26 cellular contexts compared by ENCODE assay signal in genomic region chr2:165069131-165069530, GRCh38.
A peak's percentile ranks its signal among the peaks of the same experiment; 100 is the strongest.
DNase-seq lines count a peak whose midpoint lies in the region; ATAC-seq, FAIRE-seq and TF ChIP-seq lines count a peak whose summit lies in the region.
"Had no signal": no experiment of that assay in that cellular context is flagged by ENCODE, and none has a peak within 500 bp of the region (broad histone marks: within the 10 kb centered on the region; RNA-seq: fewer than 3 reads in every experiment).

No MANE protein-coding gene starts in this region.

- H3K9ac ChIP-seq in DND-41 (ENCODE audit: low read depth, low read length) (no peak overlapping the region), H1 (replicated peaks in 1 of 4; ENCODE audit: extremely low read depth in 1 of 4, low read depth in 3 of 4, low read length in 3 of 4) (no peak overlapping the region)

- FAIRE-seq in H1 (lab: Jason Lieb, UNC): no peak
- FAIRE-seq: A204.1, endometrium, GM12891 had no signal

- H3K27me3 ChIP-seq in DND-41 (ENCODE audit: insufficient read depth, low read length, poor library complexity) (no peaks in the 10 kb centered on the region), H1 (replicated peaks in 1 of 4; ENCODE audit: control insufficient read depth in 3 of 4, extremely low read depth in 1 of 4, insufficient read depth in 3 of 4, low read length in 3 of 4) (no peaks in the 10 kb centered on the region)
- H3K27me3 ChIP-seq: body of pancreas had no signal

- no peaks in the 10 kb centered on the region for H3K79me1 ChIP-seq in H1 (ENCODE audit: low read depth, low read length)

- peaks cover 56% of the 10 kb centered on the region for H3K4me1 Mint-ChIP-seq in nephron progenitor cell
- H3K4me1 Mint-ChIP-seq: CD4-positive, CD25-positive, alpha-beta regulatory T cell; IgD-negative memory B cell; stimulated activated naive B cell treated with anti-CD40 and anti-IgM and Interleukin-4, amounts not matched to agents 10 μg/mL and 1 μg/mL and 100 μg/mL, for 72 hours had no signal

- ATAC-seq in DND-41 (ENCODE audit: insufficient read depth, low read depth): no peak
- ATAC-seq: body of pancreas; naive thymus-derived CD4-positive, alpha-beta T cell; stimulated activated naive B cell treated with anti-CD40 and anti-IgM and Interleukin-4, amounts not matched to agents 10 μg/mL and 1 μg/mL and 100 μg/mL, for 72 hours had no signal

- H3K36me3 ChIP-seq in DND-41 (ENCODE audit: insufficient read depth, low read length) (no peaks in the 10 kb centered on the region), H1 (ENCODE audit: control insufficient read depth in 2 of 4, insufficient read depth in 4 of 4, low read length in 3 of 4) (no peaks in the 10 kb centered on the region)

- DNase-seq in DND-41: no peak
- peak; percentile 69 for DNase-seq in M059J (ENCODE audit: low read depth)
- DNase-seq in H1 (ENCODE audit: low read depth in 1 of 2, low spot score in 2 of 2): no peak
- DNase-seq in nephron progenitor cell: no peak
- no peak for DNase-seq in caudate nucleus (lab: John Stamatoyannopoulos, UW)
- no peak for DNase-seq in activated CD8-positive, alpha-beta memory T cell treated with anti-CD3 and anti-CD28 coated beads, Interleukin-2, amount 50 U/mL, for 4 hours
- no peak for DNase-seq in NCI-H748 (lab: John Stamatoyannopoulos, UW; ENCODE audit: unreplicated experiment)
- no peak for DNase-seq in NCI-H2081 treated with DMSO at 0.1 percent for 48 hours (lab: John Stamatoyannopoulos, UW)
- DNase-seq: activated CD4-positive, alpha-beta memory T cell treated with anti-CD3 and anti-CD28 coated beads for 36 hours; activated CD4-positive, CD25-positive, alpha-beta regulatory T cell treated with anti-CD3 and anti-CD28 coated beads, Interleukin-2, amount 50 U/mL, for 72 hours; activated naive CD4-positive, alpha-beta T cell treated with anti-CD3 and anti-CD28 coated beads for 36 hours; AML-193; body of pancreas; CD4-positive, CD25-positive, alpha-beta regulatory T cell; EL; naive thymus-derived CD4-positive, alpha-beta T cell; NCI-H146; NCI-H2107; NCI-H446; stimulated activated naive B cell treated with anti-CD40 and anti-IgM and Interleukin-4, amounts not matched to agents 10 μg/mL and 1 μg/mL and 100 μg/mL, for 72 hours had no signal

- H3K36me3 Mint-ChIP-seq in nephron progenitor cell (ENCODE audit: low read depth): peaks cover 13% of the 10 kb centered on the region
- H3K36me3 Mint-ChIP-seq: activated CD4-positive, alpha-beta memory T cell treated with anti-CD3 and anti-CD28 coated beads for 36 hours; CD4-positive, CD25-positive, alpha-beta regulatory T cell; type B pancreatic cell had no signal

- no peak for TF ChIP-seq RAD21 in H1 (IDR thresholded peaks at IDR 0.05 in 1 of 2, conservative IDR thresholded peaks at IDR 0.05 in 1 of 2; ENCODE audit: low read depth in 2 of 2, low read length in 2 of 2)

- H3K9me3 ChIP-seq in DND-41 (ENCODE audit: insufficient read depth, low read length, severe bottlenecking): peaks cover 6% of the 10 kb centered on the region
- H3K9me3 ChIP-seq in H1 (ENCODE audit: insufficient read depth in 2 of 2, low read depth in 1 of 2, low read length in 1 of 2): no peaks in the 10 kb centered on the region
- H3K9me3 ChIP-seq: body of pancreas had no signal

- TF ChIP-seq EP300 in H1 (IDR thresholded peaks at IDR 0.05; ENCODE audit: borderline replicate concordance in 1 of 2, low read depth in 2 of 2, low read length in 2 of 2): no peak

- TF ChIP-seq POLR2A in H1 (IDR thresholded peaks at IDR 0.05; ENCODE audit: control extremely low read depth in 1 of 2, low read depth in 2 of 2, low read length in 2 of 2): no peak

- H3K23me2 ChIP-seq in H1 (ENCODE audit: low read depth, low read length): no peaks in the 10 kb centered on the region

- no peak overlapping the region; the same call in 1 of the 2 replicates for H2BK5ac ChIP-seq in H1 (ENCODE audit: low read depth, low read length)

- no peak overlapping the region for H3K4me3 Mint-ChIP-seq in nephron progenitor cell
- H3K4me3 Mint-ChIP-seq: activated CD4-positive, alpha-beta memory T cell treated with anti-CD3 and anti-CD28 coated beads for 36 hours; activated naive CD4-positive, alpha-beta T cell treated with anti-CD3 and anti-CD28 coated beads for 36 hours; IgD-negative memory B cell; naive thymus-derived CD4-positive, alpha-beta T cell; stimulated activated naive B cell treated with anti-CD40 and anti-IgM and Interleukin-4, amounts not matched to agents 10 μg/mL and 1 μg/mL and 100 μg/mL, for 72 hours; T-helper 1 cell treated with Interleukin-12 subunit alpha and Interleukin-12 subunit beta and Interleukin-4 antibody, amounts not matched to agents 30 μg/mL and 1 μg/mL, for 36 hours had no signal

- H3K79me2 ChIP-seq in DND-41 (ENCODE audit: insufficient read depth, low read length): no peaks in the 10 kb centered on the region
- no peaks in the 10 kb centered on the region for H3K79me2 ChIP-seq in H1 (ENCODE audit: control insufficient read depth in 1 of 2, insufficient read depth in 2 of 2, low read length in 2 of 2)

- H3K27ac ChIP-seq in DND-41 (ENCODE audit: low read length) (peak overlapping the region; percentile 61; the same call in 1 of the 2 replicates), H1 (ENCODE audit: low read depth, low read length) (no peak overlapping the region), caudate nucleus (ENCODE audit: low read depth, low read length) (no peak overlapping the region)
- H3K27ac ChIP-seq: body of pancreas had no signal

- CTCF ChIA-PET in H1 (lab: Charles Lee; ENCODE audit: partially characterized antibody): interaction anchor here (0.6 to 3.6 kb wide), 4 partner anchors 20 to 424 kb away, joined by 3 to 34 read pairs (median 3); no protein-coding TSS in a partner anchor

- H4K20me1 ChIP-seq in DND-41 (ENCODE audit: insufficient read depth, low read length) (no peaks in the 10 kb centered on the region), H1 (replicated peaks in 1 of 2; ENCODE audit: control insufficient read depth in 1 of 2, insufficient read depth in 2 of 2, low read length in 2 of 2) (no peaks in the 10 kb centered on the region)

- H3K9me3 Mint-ChIP-seq in nephron progenitor cell: peaks cover 11% of the 10 kb centered on the region
- H3K9me3 Mint-ChIP-seq: activated CD4-positive, alpha-beta memory T cell treated with anti-CD3 and anti-CD28 coated beads for 36 hours had no signal

- H2BK120ac ChIP-seq in H1 (replicated peaks; ENCODE audit: low read depth, low read length): no peak overlapping the region

- peak overlapping the region; percentile 48; the same call in 1 of the 2 replicates for H3K18ac ChIP-seq in H1 (ENCODE audit: extremely low read depth, low read length)

- H3K4me2 ChIP-seq in DND-41 (ENCODE audit: insufficient read depth, low read length): peak overlapping the region; percentile 74; the same call in 1 of the 2 replicates
- H3K4me2 ChIP-seq in H1 (ENCODE audit: insufficient read depth in 1 of 2, low read depth in 2 of 2, low read length in 2 of 2): no peak overlapping the region; a peak in 1 of 4 replicates

- H2BK20ac ChIP-seq in H1 (ENCODE audit: low read length): no peak overlapping the region

- H2BK15ac ChIP-seq in H1 (ENCODE audit: low read length): no peak overlapping the region

- no peak overlapping the region for H2AK5ac ChIP-seq in H1 (ENCODE audit: low read depth, low read length)

- no peak overlapping the region for H3K23ac ChIP-seq in H1 (ENCODE audit: insufficient read length)

- no peak overlapping the region for H3K56ac ChIP-seq in H1 (replicated peaks; ENCODE audit: insufficient read length, low read depth, low read length)

- peak overlapping the region; percentile 90 for H3K27ac Mint-ChIP-seq in nephron progenitor cell
- H3K27ac Mint-ChIP-seq: activated CD4-positive, alpha-beta memory T cell treated with anti-CD3 and anti-CD28 coated beads for 36 hours; activated naive CD4-positive, alpha-beta T cell treated with anti-CD3 and anti-CD28 coated beads for 36 hours; CD4-positive, CD25-positive, alpha-beta regulatory T cell; IgD-negative memory B cell; naive thymus-derived CD4-positive, alpha-beta T cell; T-helper 1 cell treated with Interleukin-12 subunit alpha and Interleukin-12 subunit beta and Interleukin-4 antibody, amounts not matched to agents 30 μg/mL and 1 μg/mL, for 36 hours; type B pancreatic cell had no signal

- H3K4me1 ChIP-seq in DND-41 (ENCODE audit: insufficient read depth, low read length) (peaks cover 21% of the 10 kb centered on the region), H1 (replicated peaks in 1 of 4; ENCODE audit: control insufficient read depth in 3 of 4, insufficient read depth in 4 of 4, low read length in 3 of 4) (peaks cover 2 to 16% (median 6%) of the 10 kb centered on the region in 4 experiments; a peak in 5 of 7 replicates)

- no peak for TF ChIP-seq CTCF in DND-41 (IDR thresholded peaks at IDR 0.05; ENCODE audit: borderline replicate concordance, extremely low read depth, low read length, poor library complexity, severe bottlenecking)
- no peak for TF ChIP-seq CTCF in H1 (IDR thresholded peaks at IDR 0.05; ENCODE audit: control extremely low read depth in 1 of 3, insufficient read depth in 1 of 3, low read depth in 1 of 3, low read length in 3 of 3)
- TF ChIP-seq CTCF in nephron progenitor cell (IDR thresholded peaks at IDR 0.05): no peak

- H4K8ac ChIP-seq in H1 (ENCODE audit: extremely low read depth, insufficient read depth, low read length): peak overlapping the region; percentile 46; the same call in 1 of the 2 replicates

- H3K14ac ChIP-seq in H1 (ENCODE audit: insufficient read length): no peak overlapping the region

- 0 out of 2 replicates have a peak overlapping the region, but pooled peaks have one; percentile 4 for H2BK12ac ChIP-seq in H1 (ENCODE audit: low read depth, low read length)

- H3K4me3 ChIP-seq in DND-41 (ENCODE audit: low read depth in 1 of 2, low read length in 2 of 2) (no peak overlapping the region), H1 (ENCODE audit: extremely low read depth in 1 of 4, insufficient read depth in 2 of 4, low read depth in 3 of 4, low read length in 4 of 4) (no peak overlapping the region)
- H3K4me3 ChIP-seq: body of pancreas had no signal

- no peak overlapping the region for H3K4ac ChIP-seq in H1 (replicated peaks; ENCODE audit: insufficient read length, low read depth, low read length)

- POLR2A ChIA-PET in H1 (lab: Charles Lee; ENCODE audit: partially characterized antibody): interaction anchor here (1.3 kb wide), 1 partner anchor 12 kb away, joined by 3 read pairs; no protein-coding TSS in a partner anchor

- H4K5ac ChIP-seq in H1 (ENCODE audit: insufficient read length, low read depth, low read length): peak overlapping the region; percentile 73

- peak overlapping the region; percentile 19 for H4K91ac ChIP-seq in H1 (replicated peaks; ENCODE audit: insufficient read length, low read length)

- WGBS in H1 (ENCODE audit: extremely low coverage in 1 of 2, insufficient coverage in 1 of 2, insufficient read length in 1 of 2, insufficient replicate concordance in 2 of 2, low coverage in 1 of 2, low lambda C conversion rate in 2 of 2, missing lambda C conversion rate in 1 of 2), 2 experiments: 92% methylated on average over 1 of the region's 1 CpG; no CpG with 5 or more reads in 1 of the 2 experiments

- H2AFZ ChIP-seq in DND-41 (ENCODE audit: low read depth, low read length) (peak overlapping the region; percentile 51; the same call in 1 of the 2 replicates), H1 (ENCODE audit: low read length) (peak overlapping the region; percentile 85)

- no peaks in the 10 kb centered on the region for H3K27me3 Mint-ChIP-seq in nephron progenitor cell (ENCODE audit: low read depth, poor library complexity)
- H3K27me3 Mint-ChIP-seq: activated CD4-positive, alpha-beta memory T cell treated with anti-CD3 and anti-CD28 coated beads for 36 hours; CD4-positive, CD25-positive, alpha-beta regulatory T cell; type B pancreatic cell had no signal
